13 cellular contexts compared by ENCODE assay signal in genomic region chr14:70666364-70666691, GRCh38. TPM values are rescaled to one million over a fixed set of nuclear protein-coding genes. Genes with fewer than 3 reads are reported as not detected.
DNase-seq lines count a peak whose midpoint lies in the region; ATAC-seq, FAIRE-seq and TF ChIP-seq lines count a peak whose summit lies in the region.
"Had no signal": no experiment of that assay in that cellular context is flagged by ENCODE, and none has a peak within 500 bp of the region (broad histone marks: within the 10 kb centered on the region; RNA-seq: fewer than 3 reads in every experiment).

No MANE protein-coding gene starts in this region.

- no peak for TF ChIP-seq EP300 in GM12878 (IDR thresholded peaks at IDR 0.05; ENCODE audit: borderline replicate concordance in 1 of 2, control insufficient read depth in 1 of 2, low read depth in 2 of 2, low read length in 2 of 2)
- TF ChIP-seq EP300 in gastroesophageal sphincter (IDR thresholded peaks at IDR 0.05), result no peak

- SMC1A ChIA-PET in GM12878 (lab: Charles Lee; ENCODE audit: uncharacterized antibody, unreplicated experiment), result interaction anchor here (0.8 to 18.1 kb wide), 10 partner anchors 9 to 241 kb away, joined by 3 to 254 read pairs (median 6); partner anchors contain the start of genes PCNX1 and TTC9

- ATAC-seq in CD8-positive, alpha-beta T cell, result no peak
- ATAC-seq in GM12878 (peak; percentile 8), pancreas (no peak), GM18909 (IDR thresholded peaks at IDR 0.05; ENCODE audit: poor library complexity, unreplicated experiment) (no peak), gastroesophageal sphincter (no peak)
- ATAC-seq: right cardiac atrium had no signal

- H3K27me3 ChIP-seq in CD8-positive, alpha-beta T cell (ENCODE audit: insufficient read depth, low read length), result no peaks in the 10 kb centered on the region
- H3K27me3 ChIP-seq in GM12878 (replicated peaks in 1 of 2; ENCODE audit: control insufficient read depth in 2 of 2, insufficient read depth in 2 of 2, low read length in 1 of 2) (no peaks in the 10 kb centered on the region), pancreas (no peaks in the 10 kb centered on the region), gastroesophageal sphincter (no peaks in the 10 kb centered on the region)

- H3K27ac ChIP-seq in CD8-positive, alpha-beta T cell (ENCODE audit: low read depth, low read length), result no peak overlapping the region
- H3K27ac ChIP-seq in GM12878 (ENCODE audit: control insufficient read depth, insufficient read depth) (peak overlapping the region; percentile 89), pancreas (peak overlapping the region; percentile 32 to 91 (median 78)), gastroesophageal sphincter (no peak overlapping the region)

- peak overlapping the region; percentile 77 for H3K9ac ChIP-seq in GM12878 (ENCODE audit: control insufficient read depth, insufficient read depth, low read length)

- no peaks in the 10 kb centered on the region for H3K9me3 Mint-ChIP-seq in CD8-positive, alpha-beta T cell
- H3K9me3 Mint-ChIP-seq: activated CD4-positive, alpha-beta T cell treated with anti-CD3 and anti-CD28 coated beads, Interleukin-2, amount 10 ng/mL, durations not matched to agents 24 days and 14 days had no signal

- peaks cover 17% of the 10 kb centered on the region for H3K36me3 ChIP-seq in CD8-positive, alpha-beta T cell (ENCODE audit: insufficient read depth, low read length)
- H3K36me3 ChIP-seq in GM12878 (ENCODE audit: control insufficient read depth in 2 of 2, insufficient read depth in 2 of 2, low read length in 1 of 2) (peaks cover 10 to 22% of the 10 kb centered on the region in 2 experiments), pancreas (no peaks in the 10 kb centered on the region), gastroesophageal sphincter (no peaks in the 10 kb centered on the region)

- H3K27me3 Mint-ChIP-seq in CD8-positive, alpha-beta T cell (ENCODE audit: low read depth), result no peaks in the 10 kb centered on the region
- H3K27me3 Mint-ChIP-seq: activated CD4-positive, alpha-beta T cell treated with anti-CD3 and anti-CD28 coated beads, Interleukin-2, amount 10 ng/mL, durations not matched to agents 24 days and 14 days had no signal

- H2AFZ ChIP-seq in GM12878 (ENCODE audit: control insufficient read depth, low read depth, low read length), result no peak overlapping the region; the same call in 1 of the 2 replicates

- TF ChIP-seq RAD21 in GM12878 (IDR thresholded peaks at IDR 0.05; ENCODE audit: insufficient read depth, low read depth, low read length), result no peak

- FAIRE-seq in GM12878 (lab: Jason Lieb, UNC) (no peak), pancreas (lab: Jason Lieb, UNC) (no peak)

- intact Hi-C loops in CD8-positive, alpha-beta T cell (cut with DNase I, micrococcal nuclease), result no loop called here
- intact Hi-C loops in GM12878 (cut with micrococcal nuclease; ENCODE audit: unreplicated experiment), result loop anchor here (5.0 kb wide), 2 partner anchors 141 to 221 kb away; partner anchors contain the start of gene MAP3K9
- intact Hi-C loops in pancreas (cut with DNase I), result no loop called here

- H3K79me2 ChIP-seq in GM12878 (ENCODE audit: control insufficient read depth, insufficient read depth, low read length), result peaks cover 56% of the 10 kb centered on the region

- peaks cover 53% of the 10 kb centered on the region for H3K4me1 ChIP-seq in CD8-positive, alpha-beta T cell (ENCODE audit: insufficient read depth, low read length)
- H3K4me1 ChIP-seq in GM12878 (ENCODE audit: control insufficient read depth, insufficient read depth, low read length), result peaks cover 78% of the 10 kb centered on the region
- peaks cover 0 to 26% (median 4%) of the 10 kb centered on the region in 3 donors for H3K4me1 ChIP-seq in pancreas
- no peaks in the 10 kb centered on the region for H3K4me1 ChIP-seq in gastroesophageal sphincter

- H4K20me1 ChIP-seq in GM12878 (ENCODE audit: control insufficient read depth, insufficient read depth), result no peaks in the 10 kb centered on the region

- no TSS peak for BruUV-seq in GM12878 (replicated peaks; lab: Mats Ljungman, UMichigan)

- no peak for TF ChIP-seq CTCF in CD8-positive, alpha-beta T cell (IDR thresholded peaks at IDR 0.05)
- TF ChIP-seq CTCF in GM12878 (IDR thresholded peaks at IDR 0.05 in 2 of 3, conservative IDR thresholded peaks at IDR 0.05 in 1 of 3; ENCODE audit: control insufficient read depth in 2 of 3, extremely low read depth in 1 of 3, insufficient read depth in 1 of 3, low read depth in 3 of 3, low read length in 3 of 3) (no peak), pancreas (IDR thresholded peaks at IDR 0.05) (no peak), gastroesophageal sphincter (IDR thresholded peaks at IDR 0.05) (no peak)

- RAD21 ChIA-PET in GM12878 (lab: Charles Lee; ENCODE audit: unreplicated experiment), result interaction anchor here (1.1 to 8.2 kb wide), 7 partner anchors 11 to 243 kb away, joined by 3 to 149 read pairs (median 20); partner anchors contain the start of gene TTC9

- H3K4me3 ChIP-seq in CD8-positive, alpha-beta T cell (ENCODE audit: low read depth, low read length), result no peak overlapping the region
- H3K4me3 ChIP-seq in GM12878 (no peak overlapping the region), pancreas (no peak overlapping the region), gastroesophageal sphincter (no peak overlapping the region)

- DNase-seq in CD8-positive, alpha-beta T cell, result no peak
- DNase-seq in LoVo (ENCODE audit: low spot score), result peak; percentile 11
- no peak for DNase-seq in GM12878 (ENCODE audit: low read depth, low spot score)
- DNase-seq in pancreas, result no peak
- no peak for DNase-seq in putamen (ENCODE audit: low spot score)
- no peak for DNase-seq in NCI-H2171 treated with DMSO at 0.1 percent for 48 hours (lab: John Stamatoyannopoulos, UW)
- DNase-seq: activated CD4-positive, alpha-beta T cell treated with anti-CD3 and anti-CD28 coated beads, Interleukin-2, amount 10 ng/mL, durations not matched to agents 24 days and 14 days; effector memory CD4-positive, alpha-beta T cell; NCI-H2227 treated with DMSO at 0.1 percent for 48 hours; right cardiac atrium; SIG-M5 had no signal

- peak overlapping the region; percentile 44 for H3K4me3 Mint-ChIP-seq in CD8-positive, alpha-beta T cell
- H3K4me3 Mint-ChIP-seq: activated CD4-positive, alpha-beta T cell treated with anti-CD3 and anti-CD28 coated beads, Interleukin-2, amount 10 ng/mL, durations not matched to agents 24 days and 14 days had no signal

- peaks cover 50% of the 10 kb centered on the region for H3K36me3 Mint-ChIP-seq in CD8-positive, alpha-beta T cell

- in situ Hi-C loops in GM12878 (cut with MboI), result no loop called here

- WGBS in GM12878 (ENCODE audit: insufficient coverage, insufficient replicate concordance, low lambda C conversion rate, missing lambda C conversion rate), result 53% methylated on average over 1 of the region's 1 CpG
- 80 to 82% methylated on average over 1 of the region's 1 CpG for WGBS in pancreas, 2 donors
- 60 to 100% methylated on average over 1 of the region's 1 CpG for WGBS in gastroesophageal sphincter (ENCODE audit: low coverage in 1 of 2), 2 donors

- H3K4me2 ChIP-seq in GM12878 (ENCODE audit: control insufficient read depth, insufficient read depth), result peak overlapping the region; percentile 96

- POLR2A ChIA-PET in CD8-positive, alpha-beta T cell (lab: Charles Lee), result interaction anchor here (0.6 to 2.2 kb wide), 7 partner anchors 10 to 81 kb away, joined by 3 to 6 read pairs (median 4); partner anchors contain the start of gene TTC9
- POLR2A ChIA-PET in GM12878 (lab: Charles Lee), result interaction anchor here (0.5 to 7.1 kb wide), 10 partner anchors 9 to 42 kb away, joined by 3 to 95 read pairs (median 5); partner anchors contain the start of gene TTC9

- H3K27ac Mint-ChIP-seq in CD8-positive, alpha-beta T cell, result peak overlapping the region; percentile 90
- H3K27ac Mint-ChIP-seq: activated CD4-positive, alpha-beta T cell treated with anti-CD3 and anti-CD28 coated beads, Interleukin-2, amount 10 ng/mL, durations not matched to agents 24 days and 14 days had no signal

- TF ChIP-seq POLR2A in GM12878 (IDR thresholded peaks at IDR 0.05; ENCODE audit: low read depth, low read length), result no peak
- no peak for TF ChIP-seq POLR2A in gastroesophageal sphincter (IDR thresholded peaks at IDR 0.05)

- peaks cover 61% of the 10 kb centered on the region for H3K4me1 Mint-ChIP-seq in CD8-positive, alpha-beta T cell (ENCODE audit: low read depth)

- H3K9me3 ChIP-seq in CD8-positive, alpha-beta T cell (ENCODE audit: low read length), result no peaks in the 10 kb centered on the region
- H3K9me3 ChIP-seq in GM12878 (replicated peaks; ENCODE audit: control insufficient read depth, insufficient read depth, low read length) (no peaks in the 10 kb centered on the region; the same call in 2 of the 3 replicates), pancreas (no peaks in the 10 kb centered on the region), gastroesophageal sphincter (no peaks in the 10 kb centered on the region)

- CTCF ChIA-PET in CD8-positive, alpha-beta T cell (lab: Charles Lee), result interaction anchor here (0.8 to 2.2 kb wide), 4 partner anchors 10 to 47 kb away, joined by 3 to 6 read pairs (median 4); no protein-coding TSS in a partner anchor
- CTCF ChIA-PET in GM12878 (lab: Yijun Ruan, JAX), result interaction anchor here (0.9 to 5.6 kb wide), 8 partner anchors 11 to 152 kb away, joined by 3 to 66 read pairs (median 5); no protein-coding TSS in a partner anchor

RNA-seq across cellular contexts. Expression of gene TTC9, which starts 24.6 kb away (rescaled TPM):
- total RNA-seq in CD8-positive, alpha-beta T cell, result 1 to 10 TPM; 5.4 TPM
- 8.1 and 9.1 TPM in 2 replicates for total RNA-seq in GM12878 (2013; cell fraction: nucleolus; rRNA removed)
- 7.4 and 8.2 TPM in 2 replicates for total RNA-seq in GM12878 (2014; rRNA removed)
- 7.6 TPM in 2 replicates for total RNA-seq in GM12878 (2014; rRNA removed; fragmentation: Illumina TruSeq; extraction: Trizol)
- 10.4 and 10.5 TPM in 2 replicates for total RNA-seq in GM12878 (2021)
- polyA plus RNA-seq in GM12878 (2011; ENCODE audit: low read depth), result 4.6 TPM
- polyA plus RNA-seq in GM12878 (2011; rRNA removed), result 14.9 and 15.8 TPM in 2 replicates
- polyA plus RNA-seq in GM12878 (2011; cell fraction: cytosol; rRNA removed), result 14.2 and 15.3 TPM in 2 replicates
- 8.1 and 8.8 TPM in 2 replicates for polyA plus RNA-seq in GM12878 (2011; cell fraction: nucleus; rRNA removed)
- polyA plus RNA-seq in GM12878 (2012), result 6.8 and 9.1 TPM in 2 replicates
- polyA plus RNA-seq in GM12878 (2014; fragmentation: Illumina TruSeq; extraction: Trizol), result 10.2 and 10.3 TPM in 2 replicates
- 1 to 10 TPM; 2.2 to 2.3 TPM for polyA plus RNA-seq in GM12878 (2014; fragmentation: Nextera tagmentation; extraction: Ambion mirVana)
- 8.0 and 8.6 TPM in 2 replicates for polyA plus RNA-seq in GM12878 (2014; rRNA removed)
- 1 to 10 TPM in 1 of 2 experiments, under 1 TPM in 1; 0.87 to 2.6 TPM for polyA plus RNA-seq in GM12878 (2016; fragmentation: Nextera tagmentation; extraction: Ambion mirVana)
- 16.4 and 18.6 TPM in 2 replicates for polyA minus RNA-seq in GM12878 (2011; rRNA and poly(A)+ RNA removed)
- 4.9 and 7.1 TPM in 2 replicates for polyA minus RNA-seq in GM12878 (2011; cell fraction: cytosol; rRNA and poly(A)+ RNA removed)
- polyA minus RNA-seq in GM12878 (2011; cell fraction: nucleus; rRNA and poly(A)+ RNA removed), result 4.0 and 7.4 TPM in 2 replicates
- total RNA-seq in pancreas, result 1 to 10 TPM in 3 of 6 donors, under 1 TPM in 3; 0.59 to 4.0 (median 1.00) TPM
- polyA plus RNA-seq in pancreas, result under 1 TPM; 0.84 to 0.96 TPM
- total RNA-seq in gastroesophageal sphincter, result 1 to 10 TPM in 2 of 4 donors, under 1 TPM in 2; 0.40 to 7.3 (median 1.6) TPM

Comparison
In these comparisons a context has a peak if more than half of its experiments do, and no peak if none do; other contexts are left out.
1. H3K27ac ChIP-seq: peak in GM12878 (single experiment) and pancreas (4 of 4); none in CD8-positive, alpha-beta T cell (single experiment) and gastroesophageal sphincter (0 of 4).